8 cellular contexts compared by ENCODE assay signal in genomic region chr9:132240860-132241482, GRCh38.
DNase-seq lines count a peak whose midpoint lies in the region; ATAC-seq and TF ChIP-seq lines count a peak whose summit lies in the region.

No MANE protein-coding gene starts in this region.

- H3K27ac Mint-ChIP-seq in naive B cell: peak overlapping the region; percentile 85 to 98 (median 96)

- peaks cover 0 to 14% (median 0%) of the 10 kb centered on the region in 3 donors for H3K27me3 Mint-ChIP-seq in naive B cell

- H3K36me3 Mint-ChIP-seq in naive B cell: no peaks in the 10 kb centered on the region

- peak; percentile 73 for ATAC-seq in GM21825 (IDR thresholded peaks at IDR 0.05; ENCODE audit: unreplicated experiment)
- ATAC-seq in naive B cell (ENCODE audit: low read depth in 2 of 2): peak; percentile 86

- no peaks in the 10 kb centered on the region for H3K9me3 Mint-ChIP-seq in naive B cell

- TF ChIP-seq CTCF in LNCaP clone FGC (IDR thresholded peaks at IDR 0.05; ENCODE audit: control insufficient read depth, extremely low read depth, insufficient read depth) (no peak), fibroblast of mammary gland (conservative IDR thresholded peaks at IDR 0.05; ENCODE audit: control insufficient read depth, insufficient read depth, low read depth, low read length) (no peak)

- H3K4me3 Mint-ChIP-seq in naive B cell: peak overlapping the region; percentile 94 to 99 (median 97)

- DNase-seq in DMS53 (lab: John Stamatoyannopoulos, UW): peak; percentile 99
- DNase-seq in LNCaP clone FGC (ENCODE audit: low read depth): peak; percentile 56
- peak; percentile 71 for DNase-seq in RPMI7951 (ENCODE audit: low read depth)
- DNase-seq in activated T-helper 1 cell treated with anti-CD3 and anti-CD28 coated beads, Interleukin-2, amount 50 U/mL, for 16 hours (ENCODE audit: low read depth in 1 of 2, low spot score in 1 of 2): peak; percentile 99
- DNase-seq in fibroblast of mammary gland (ENCODE audit: low read depth): peak; percentile 73
- DNase-seq in naive B cell: peak; percentile 99
- DNase-seq in stimulated activated CD8-positive, alpha-beta memory T cell treated with anti-CD3 and anti-CD28 coated beads, Interleukin-7, amount 100 ng/mL, for 4 hours (ENCODE audit: low read depth in 2 of 2): peak; percentile 99

- H3K4me3 ChIP-seq in LNCaP clone FGC (ENCODE audit: low read depth, low read length): peak overlapping the region; percentile 51
- H3K4me3 ChIP-seq in fibroblast of mammary gland (ENCODE audit: control insufficient read depth, low read depth, low read length): peak overlapping the region; percentile 41

- H3K4me1 Mint-ChIP-seq in naive B cell: peaks cover 16 to 25% (median 21%) of the 10 kb centered on the region in 3 donors

Comparison
In these comparisons a context has a peak if more than half of its experiments do, and no peak if none do; other contexts are left out.
1. Peak in every context shown above with its lines: DNase-seq, ATAC-seq and H3K4me3 ChIP-seq.